ENCODE assay signal across 1 cellular context in the genomic region with DNA sequence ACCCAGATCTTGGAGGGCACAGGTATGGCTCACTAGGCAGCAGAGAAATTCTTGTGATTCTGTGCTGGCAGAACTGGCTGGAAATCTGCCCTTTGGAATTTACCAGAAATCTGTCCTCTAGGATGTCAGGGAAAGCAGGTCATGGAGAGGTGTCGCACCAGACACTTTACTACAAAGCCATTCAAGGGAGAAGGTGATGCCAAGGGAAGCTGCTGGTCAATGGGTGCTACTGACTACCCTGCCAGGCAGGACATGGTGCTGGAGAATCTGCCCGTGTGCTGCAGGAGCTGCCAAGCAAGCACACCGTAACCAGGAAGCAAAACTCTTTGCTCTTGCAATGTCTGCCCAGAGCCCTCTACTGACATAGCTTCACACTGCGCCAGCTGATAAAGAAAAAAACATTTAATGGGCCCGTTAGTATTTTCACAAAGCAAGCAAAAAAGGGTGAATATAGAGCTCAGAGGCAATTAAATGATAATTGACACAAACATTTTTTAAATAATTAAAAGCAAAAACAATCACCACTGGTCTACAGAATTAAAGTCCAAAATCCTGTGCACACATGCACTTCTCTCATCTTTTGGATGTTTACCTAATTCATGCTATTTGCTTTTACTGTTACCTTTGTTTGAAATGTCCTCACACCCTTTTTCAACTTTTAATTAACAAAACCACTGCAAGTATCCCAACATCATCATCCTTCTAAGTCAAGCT.
TF ChIP-seq lines count a peak whose summit lies in the region.

No MANE protein-coding gene starts in this region.

TF ChIP-seq in HEK293, 187 proteins besides CTCF, POLR2A, EP300 and RAD21 (continued from another document):
- TF ChIP-seq ZBTB10 (tag by site-specific recombination; IDR thresholded peaks at IDR 0.05), result no peak
- TF ChIP-seq ZNF394 (tag by site-specific recombination; IDR thresholded peaks at IDR 0.05; ENCODE audit: borderline replicate concordance), result no peak
- TF ChIP-seq ZNF692 (tag by site-specific recombination; IDR thresholded peaks at IDR 0.05), result peak; percentile 38; the same call in 1 of the 2 replicates
- peak; percentile 58; the same call in 1 of the 2 replicates for TF ChIP-seq ZNF518A (tag by site-specific recombination; conservative IDR thresholded peaks at IDR 0.05; ENCODE audit: low read depth)
- TF ChIP-seq ZEB2 (tag by site-specific recombination; IDR thresholded peaks at IDR 0.05), result no peak
- no peak for TF ChIP-seq ZNF529 (tag by site-specific recombination; IDR thresholded peaks at IDR 0.05; ENCODE audit: insufficient replicate concordance)
- peak; percentile 90 for TF ChIP-seq ZNF2 (tag by site-specific recombination; IDR thresholded peaks at IDR 0.05)
- TF ChIP-seq SETDB1 (IDR thresholded peaks at IDR 0.05; ENCODE audit: insufficient read length, low read length), result peak; percentile 21
- TF ChIP-seq ZNF660 (tag by site-specific recombination; IDR thresholded peaks at IDR 0.05), result peak; percentile 84
- peak; percentile 99 for TF ChIP-seq ZNF600 (tag by site-specific recombination; IDR thresholded peaks at IDR 0.05)
- peak; percentile 74 for TF ChIP-seq ZNF654 (tag by site-specific recombination; IDR thresholded peaks at IDR 0.05; ENCODE audit: low read depth)
- no peak for TF ChIP-seq ZSCAN5A (tag by site-specific recombination; IDR thresholded peaks at IDR 0.05)
- no peak for TF ChIP-seq SP7 (tag by site-specific recombination; IDR thresholded peaks at IDR 0.05)
- no peak for TF ChIP-seq ZNF274 (IDR thresholded peaks at IDR 0.05; ENCODE audit: low read length)
- no peak for TF ChIP-seq ZNF274 (tag by site-specific recombination; IDR thresholded peaks at IDR 0.05; ENCODE audit: borderline replicate concordance)
- TF ChIP-seq, protein P1, sequence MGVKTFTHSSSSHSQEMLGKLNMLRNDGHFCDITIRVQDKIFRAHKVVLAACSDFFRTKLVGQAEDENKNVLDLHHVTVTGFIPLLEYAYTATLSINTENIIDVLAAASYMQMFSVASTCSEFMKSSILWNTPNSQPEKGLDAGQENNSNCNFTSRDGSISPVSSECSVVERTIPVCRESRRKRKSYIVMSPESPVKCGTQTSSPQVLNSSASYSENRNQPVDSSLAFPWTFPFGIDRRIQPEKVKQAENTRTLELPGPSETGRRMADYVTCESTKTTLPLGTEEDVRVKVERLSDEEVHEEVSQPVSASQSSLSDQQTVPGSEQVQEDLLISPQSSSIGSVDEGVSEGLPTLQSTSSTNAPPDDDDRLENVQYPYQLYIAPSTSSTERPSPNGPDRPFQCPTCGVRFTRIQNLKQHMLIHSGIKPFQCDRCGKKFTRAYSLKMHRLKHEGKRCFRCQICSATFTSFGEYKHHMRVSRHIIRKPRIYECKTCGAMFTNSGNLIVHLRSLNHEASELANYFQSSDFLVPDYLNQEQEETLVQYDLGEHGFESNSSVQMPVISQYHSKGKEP (tag by site-specific recombination; IDR thresholded peaks at IDR 0.05), result peak; percentile 48; the same call in 1 of the 2 replicates
- 0 out of 2 replicates have a peak, but pooled peaks have one; percentile 32 for TF ChIP-seq PRDM6 (tag by site-specific recombination; IDR thresholded peaks at IDR 0.05)
- TF ChIP-seq ZFP37 (tag by site-specific recombination; IDR thresholded peaks at IDR 0.05), result no peak
- TF ChIP-seq SP3 (tag by site-specific recombination; IDR thresholded peaks at IDR 0.05), result no peak
- TF ChIP-seq ZNF223 (tag by site-specific recombination; IDR thresholded peaks at IDR 0.05), result no peak
- 0 out of 2 replicates have a peak, but pooled peaks have one; percentile 38 for TF ChIP-seq ZNF157 (tag by site-specific recombination; IDR thresholded peaks at IDR 0.05)
- TF ChIP-seq YY2 (tag by site-specific recombination; IDR thresholded peaks at IDR 0.05), result no peak
- TF ChIP-seq ZNF169 (tag by site-specific recombination; IDR thresholded peaks at IDR 0.05), result no peak
- TF ChIP-seq BCL11A (tag by site-specific recombination; IDR thresholded peaks at IDR 0.05; ENCODE audit: low read depth), result no peak
- peak; percentile 84 for TF ChIP-seq ZNF362 (tag by site-specific recombination; IDR thresholded peaks at IDR 0.05)
- TF ChIP-seq ZBTB11 (tag by site-specific recombination; conservative IDR thresholded peaks at IDR 0.05; ENCODE audit: low read depth), result peak; percentile 27; the same call in 1 of the 2 replicates
- TF ChIP-seq, protein P2, sequence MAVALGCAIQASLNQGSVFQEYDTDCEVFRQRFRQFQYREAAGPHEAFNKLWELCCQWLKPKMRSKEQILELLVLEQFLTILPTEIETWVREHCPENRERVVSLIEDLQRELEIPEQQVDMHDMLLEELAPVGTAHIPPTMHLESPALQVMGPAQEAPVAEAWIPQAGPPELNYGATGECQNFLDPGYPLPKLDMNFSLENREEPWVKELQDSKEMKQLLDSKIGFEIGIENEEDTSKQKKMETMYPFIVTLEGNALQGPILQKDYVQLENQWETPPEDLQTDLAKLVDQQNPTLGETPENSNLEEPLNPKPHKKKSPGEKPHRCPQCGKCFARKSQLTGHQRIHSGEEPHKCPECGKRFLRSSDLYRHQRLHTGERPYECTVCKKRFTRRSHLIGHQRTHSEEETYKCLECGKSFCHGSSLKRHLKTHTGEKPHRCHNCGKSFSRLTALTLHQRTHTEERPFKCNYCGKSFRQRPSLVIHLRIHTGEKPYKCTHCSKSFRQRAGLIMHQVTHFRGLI (tag by site-specific recombination; IDR thresholded peaks at IDR 0.05), result no peak
- peak; percentile 48; the same call in 1 of the 2 replicates for TF ChIP-seq ZNF335 (tag by site-specific recombination; conservative IDR thresholded peaks at IDR 0.05)
- TF ChIP-seq ZNF146 (tag by site-specific recombination; IDR thresholded peaks at IDR 0.05), result no peak
- TF ChIP-seq SALL2 (tag by site-specific recombination; IDR thresholded peaks at IDR 0.05; ENCODE audit: borderline replicate concordance), result no peak
- peak; percentile 30; the same call in 1 of the 2 replicates for TF ChIP-seq KLF10 (tag by site-specific recombination; IDR thresholded peaks at IDR 0.05)
